In genomic region chr16:22007509-22008214, GRCh38 we compare ENCODE assay signal across 8 cellular contexts. TPM values are rescaled to one million over a fixed set of nuclear protein-coding genes. Genes with fewer than 3 reads are reported as not detected.
DNase-seq lines count a peak whose midpoint lies in the region; ATAC-seq and TF ChIP-seq lines count a peak whose summit lies in the region.

Gene MOSMO, plus strand, starts transcription at chr16:22008111. Its CDS starts 191 bp downstream, at chr16:22008302.

- peak within 1 kb of the TSS; percentile 88 for H3K4me2 ChIP-seq in SU-DHL-6 (ENCODE audit: low read depth, low read length, poor library complexity, severe bottlenecking)

- H3K4me3 Mint-ChIP-seq in type B pancreatic cell: peak within 1 kb of the TSS; percentile 89

- H3K4me1 ChIP-seq in A673 (ENCODE audit: insufficient read depth, low read length, poor library complexity, severe bottlenecking) (peaks cover 8% of the 10 kb centered on the region), HUES48 (ENCODE audit: control insufficient read depth, insufficient read depth, low read length) (peaks cover 9% of the 10 kb centered on the region; the same call in 1 of the 2 replicates), adipocyte (ENCODE audit: control insufficient read depth, insufficient read depth, low read length) (peaks cover 11% of the 10 kb centered on the region)

- CTCF ChIA-PET in A673 (lab: Charles Lee): interaction anchor here (0.6 to 1.5 kb wide), 4 partner anchors 9 to 181 kb away, joined by 3 to 7 read pairs (median 4); no protein-coding TSS in a partner anchor

- H3K9ac ChIP-seq in HUES48 (ENCODE audit: low read depth, low read length): peak within 1 kb of the TSS; percentile 31; the same call in 1 of the 2 replicates
- peak within 1 kb of the TSS; percentile 92 for H3K9ac ChIP-seq in SU-DHL-6 (ENCODE audit: low read length)
- peak within 1 kb of the TSS; percentile 90 for H3K9ac ChIP-seq in adipocyte (ENCODE audit: low read length)

- H3K4me3 ChIP-seq in A673 (ENCODE audit: low read depth, low read length, poor library complexity, severe bottlenecking) (peak within 1 kb of the TSS; percentile 93), HUES48 (ENCODE audit: low read depth, low read length) (peak within 1 kb of the TSS; percentile 84), SU-DHL-6 (ENCODE audit: insufficient read depth, low read length, poor library complexity, severe bottlenecking) (peak within 1 kb of the TSS; percentile 100), adipocyte (ENCODE audit: low read length) (peak within 1 kb of the TSS; percentile 90)

- H3K36me3 Mint-ChIP-seq in type B pancreatic cell: peaks cover 4% of the 10 kb centered on the region

- DNase-seq in A673 (ENCODE audit: low spot score): peak; percentile 69
- peak; percentile 91 for DNase-seq in adipocyte (ENCODE audit: low read depth)
- DNase-seq in left cardiac atrium: peak; percentile 75
- peak; percentile 92 for DNase-seq in posterior vena cava (ENCODE audit: low spot score)
- DNase-seq in type B pancreatic cell (ENCODE audit: extremely low spot score, unreplicated experiment): peak; percentile 74

- POLR2A ChIA-PET in A673 (lab: Charles Lee; ENCODE audit: low non-redundant PET): no interaction called here

- ATAC-seq in GM18867 (IDR thresholded peaks at IDR 0.05; ENCODE audit: unreplicated experiment) (peak; percentile 81), left cardiac atrium (peak; percentile 96 to 98)

- peaks cover 22% of the 10 kb centered on the region for H3K27me3 Mint-ChIP-seq in type B pancreatic cell

- H3K4me1 Mint-ChIP-seq in type B pancreatic cell (ENCODE audit: unreplicated experiment): peaks cover 20% of the 10 kb centered on the region

- H3K9me3 Mint-ChIP-seq in type B pancreatic cell: no peaks in the 10 kb centered on the region

- 0 out of 2 replicates have a peak, but pooled peaks cover 4% of the 10 kb centered on the region for H3F3A ChIP-seq in SU-DHL-6 (ENCODE audit: insufficient read depth)

- peak within 1 kb of the TSS; percentile 80 for H3K27ac ChIP-seq in A673 (ENCODE audit: low read depth, low read length, poor library complexity, severe bottlenecking)
- peak within 1 kb of the TSS; percentile 36 for H3K27ac ChIP-seq in HUES48 (ENCODE audit: low read depth, low read length)
- H3K27ac ChIP-seq in SU-DHL-6 (ENCODE audit: low read depth, low read length): no peak within 1 kb of the TSS

- peak within 1 kb of the TSS; percentile 71 for H3K27ac Mint-ChIP-seq in type B pancreatic cell

- no peaks in the 10 kb centered on the region for H3K36me3 ChIP-seq in A673 (ENCODE audit: insufficient read depth, low read length, poor library complexity, severe bottlenecking)
- H3K36me3 ChIP-seq in HUES48 (ENCODE audit: control insufficient read depth, insufficient read depth, low read length): no peaks in the 10 kb centered on the region
- H3K36me3 ChIP-seq in SU-DHL-6 (ENCODE audit: low read length): no peaks in the 10 kb centered on the region
- H3K36me3 ChIP-seq in adipocyte (ENCODE audit: control insufficient read depth, insufficient read depth, low read length, severe bottlenecking): no peaks in the 10 kb centered on the region

- no peaks in the 10 kb centered on the region for H3K27me3 ChIP-seq in A673 (replicated peaks; ENCODE audit: insufficient read depth, low read depth, low read length, poor library complexity)
- no peaks in the 10 kb centered on the region; the same call in 1 of the 2 replicates for H3K27me3 ChIP-seq in HUES48 (ENCODE audit: control insufficient read depth, insufficient read depth, low read length)
- H3K27me3 ChIP-seq in SU-DHL-6 (ENCODE audit: low read length): no peaks in the 10 kb centered on the region
- H3K27me3 ChIP-seq in adipocyte (replicated peaks; ENCODE audit: control insufficient read depth, insufficient read depth, low read length): no peaks in the 10 kb centered on the region

- no TSS peak for BruUV-seq in A673 (replicated peaks; lab: Mats Ljungman, UMichigan)

- no peaks in the 10 kb centered on the region for H3K9me3 ChIP-seq in A673 (ENCODE audit: low read depth, low read length, poor library complexity, severe bottlenecking)
- no peaks in the 10 kb centered on the region for H3K9me3 ChIP-seq in HUES48 (ENCODE audit: control insufficient read depth, insufficient read depth, low read length)
- H3K9me3 ChIP-seq in SU-DHL-6 (ENCODE audit: insufficient read depth, low read length): no peaks in the 10 kb centered on the region
- no peaks in the 10 kb centered on the region for H3K9me3 ChIP-seq in adipocyte (ENCODE audit: control insufficient read depth, low read length)

- TF ChIP-seq CTCF in A673 (conservative IDR thresholded peaks at IDR 0.05; ENCODE audit: low read depth, low read length) (0 out of 2 replicates have a peak, but pooled peaks have one; percentile 11), SU-DHL-6 (IDR thresholded peaks at IDR 0.05; ENCODE audit: insufficient read depth, low read length, poor library complexity, severe bottlenecking) (no peak), type B pancreatic cell (conservative IDR thresholded peaks at IDR 0.05) (peak; percentile 43)

- H3K79me2 ChIP-seq in SU-DHL-6 (ENCODE audit: insufficient read depth, low read length): peaks cover 11% of the 10 kb centered on the region

- H2AFZ ChIP-seq in SU-DHL-6 (ENCODE audit: low read depth, low read length, severe bottlenecking): peak within 1 kb of the TSS; percentile 99

- H4K20me1 ChIP-seq in SU-DHL-6 (ENCODE audit: low read depth, low read length): no peaks in the 10 kb centered on the region; the same call in 1 of the 2 replicates

- intact Hi-C loops in A673 (cut with micrococcal nuclease; ENCODE audit: unreplicated experiment) (no loop called here), left cardiac atrium (cut with DNase I) (no loop called here), posterior vena cava (cut with DNase I) (loop anchor here in 1 of 2 donors (10.0 kb wide), 2 partner anchors 67 to 177 kb away; no protein-coding TSS in a partner anchor)

- H3K9me2 ChIP-seq in SU-DHL-6 (replicated peaks; ENCODE audit: insufficient read depth, low read length): no peaks in the 10 kb centered on the region

RNA-seq across cellular contexts. Expression of gene MOSMO, which starts in this region (rescaled TPM):
- 13.1 and 14.6 TPM in 2 replicates for total RNA-seq in A673 (2021)
- 10 to 100 TPM; 10.3 to 12.7 TPM for total RNA-seq in left cardiac atrium
- total RNA-seq in posterior vena cava: 10 to 100 TPM; 13.3 to 16.1 TPM
- total RNA-seq in type B pancreatic cell (ENCODE audit: low replicate concordance): 12.2 and 13.5 TPM in 2 replicates

Comparison
In these comparisons a context has a peak if more than half of its experiments do, and no peak if none do; other contexts are left out.
1. H3K9ac ChIP-seq: peak in every context shown above with its lines; median percentile 92 in SU-DHL-6; 90 in adipocyte; 31 in HUES48.